8 cellular contexts compared by ENCODE assay signal in genomic region chr14:103056322-103057027, GRCh38. TPM values are rescaled to one million over a fixed set of nuclear protein-coding genes. Genes with fewer than 3 reads are reported as not detected.
DNase-seq lines count a peak whose midpoint lies in the region; ATAC-seq and TF ChIP-seq lines count a peak whose summit lies in the region.

No MANE protein-coding gene starts in this region.

- H3K9me3 Mint-ChIP-seq in activated T-helper 17 cell treated with anti-CD3 and anti-CD28 coated beads, Interleukin-2, amount 50 U/mL, for 72 hours = no peaks in the 10 kb centered on the region

- no peaks in the 10 kb centered on the region for H3K27me3 ChIP-seq in heart left ventricle
- no peaks in the 10 kb centered on the region for H3K27me3 ChIP-seq in prostate gland (replicated peaks; ENCODE audit: insufficient read depth)

- peak overlapping the region; percentile 67 for H3K4me3 Mint-ChIP-seq in activated T-helper 17 cell treated with anti-CD3 and anti-CD28 coated beads, Interleukin-2, amount 50 U/mL, for 72 hours

- peaks cover 0 to 4% (median 0%) of the 10 kb centered on the region in 9 donors for H3K36me3 ChIP-seq in heart left ventricle
- no peaks in the 10 kb centered on the region for H3K36me3 ChIP-seq in prostate gland

- WGBS in heart left ventricle, 4 donors = 1 to 2% (median 1%) methylated on average over 44 to 50 of the region's 50 CpGs
- WGBS in prostate gland = 3% methylated on average over 44 of the region's 50 CpGs

- H3K27ac Mint-ChIP-seq in activated T-helper 17 cell treated with anti-CD3 and anti-CD28 coated beads, Interleukin-2, amount 50 U/mL, for 72 hours = no peak overlapping the region

- intact Hi-C loops in heart left ventricle (cut with DNase I) = loop anchor here in 1 of 10 donors (10.0 kb wide), 1 partner anchor 52 kb away; no protein-coding TSS in a partner anchor
- intact Hi-C loops in prostate gland (cut with DNase I) = no loop called here

- TF ChIP-seq POLR2A in heart left ventricle (IDR thresholded peaks at IDR 0.05) (no peak), prostate gland (IDR thresholded peaks at IDR 0.05) (no peak), GM18505 (IDR thresholded peaks at IDR 0.05; ENCODE audit: borderline replicate concordance, extremely low read depth, insufficient read depth, insufficient read length) (no peak)

- H3K4me3 ChIP-seq in heart left ventricle = peak overlapping the region; percentile 88 to 100 (median 97)
- peak overlapping the region; percentile 85 to 95 for H3K4me3 ChIP-seq in prostate gland

- no peaks in the 10 kb centered on the region for H3K36me3 Mint-ChIP-seq in activated T-helper 17 cell treated with anti-CD3 and anti-CD28 coated beads, Interleukin-2, amount 50 U/mL, for 72 hours (ENCODE audit: low read depth)

- peak; percentile 83 for DNase-seq in DMS 273 (lab: John Stamatoyannopoulos, UW; ENCODE audit: unreplicated experiment)
- no peak for DNase-seq in DMS 273 treated with DMSO at 0.1 percent for 48 hours (lab: John Stamatoyannopoulos, UW)
- peak; percentile 57 for DNase-seq in HuH-7.5 (ENCODE audit: low spot score)
- peak; percentile 87 to 89 (median 88) for DNase-seq in heart left ventricle
- DNase-seq in prostate gland (ENCODE audit: low spot score) = no peak

- H3K4me1 ChIP-seq in heart left ventricle (peaks cover 6 to 53% (median 40%) of the 10 kb centered on the region in 12 donors), prostate gland (replicated peaks) (peaks cover 12% of the 10 kb centered on the region)

- H3K27ac ChIP-seq in heart left ventricle = peak overlapping the region; percentile 88 to 99 (median 96)
- peak overlapping the region; percentile 80 to 85 for H3K27ac ChIP-seq in prostate gland

- no peak for ATAC-seq in activated T-helper 17 cell treated with anti-CD3 and anti-CD28 coated beads, Interleukin-2, amount 50 U/mL, for 72 hours (replicated peaks)
- ATAC-seq in heart left ventricle (peak; percentile 22 to 80 (median 53)), GM18505 (IDR thresholded peaks at IDR 0.05; ENCODE audit: unreplicated experiment) (no peak), HG02571 (IDR thresholded peaks at IDR 0.05; ENCODE audit: unreplicated experiment) (no peak)

- TF ChIP-seq CTCF in heart left ventricle (IDR thresholded peaks at IDR 0.05) (no peak), prostate gland (IDR thresholded peaks at IDR 0.05) (no peak)

- H3K27me3 Mint-ChIP-seq in activated T-helper 17 cell treated with anti-CD3 and anti-CD28 coated beads, Interleukin-2, amount 50 U/mL, for 72 hours = no peaks in the 10 kb centered on the region

- no peaks in the 10 kb centered on the region for H3K9me3 ChIP-seq in heart left ventricle
- no peaks in the 10 kb centered on the region for H3K9me3 ChIP-seq in prostate gland

- H3K4me1 Mint-ChIP-seq in activated T-helper 17 cell treated with anti-CD3 and anti-CD28 coated beads, Interleukin-2, amount 50 U/mL, for 72 hours = no peaks in the 10 kb centered on the region

RNA-seq across cellular contexts. Expression of gene CDC42BPB, which starts 0.9 kb away (rescaled TPM):
- total RNA-seq in activated T-helper 17 cell treated with anti-CD3 and anti-CD28 coated beads, Interleukin-2, amount 50 U/mL, for 72 hours = 1 to 10 TPM; 7.2 to 7.3 TPM
- total RNA-seq in heart left ventricle (100 to 1,000 TPM in 1 of 9 donors, 10 to 100 TPM in 8; 58.9 to 124 (median 68.9) TPM), prostate gland (100 to 1,000 TPM in 1 of 2 donors, 10 to 100 TPM in 1; 78.9 to 172 TPM)
- 10 to 100 TPM; 31.1 to 72.4 TPM for polyA plus RNA-seq in heart left ventricle

RNA-seq across cellular contexts. Expression of gene LBHD2, which starts 27.5 kb away (rescaled TPM):
- not detected for total RNA-seq in activated T-helper 17 cell treated with anti-CD3 and anti-CD28 coated beads, Interleukin-2, amount 50 U/mL, for 72 hours
- total RNA-seq in heart left ventricle (not detected), prostate gland (1 to 10 TPM in 1 of 2 donors, not detected in 1; 3.3 TPM)
- under 1 TPM in 1 of 2 donors, not detected in 1; 0.19 TPM for polyA plus RNA-seq in heart left ventricle

RNA-seq across cellular contexts. Expression of gene EXOC3L4, which starts 38.0 kb away (rescaled TPM):
- not detected for total RNA-seq in activated T-helper 17 cell treated with anti-CD3 and anti-CD28 coated beads, Interleukin-2, amount 50 U/mL, for 72 hours
- 1 to 10 TPM in 1 of 9 donors, under 1 TPM in 3, not detected in 5; 0.21 to 3.2 (median 0.48) TPM for total RNA-seq in heart left ventricle
- under 1 TPM; 0.37 to 0.53 TPM for polyA plus RNA-seq in heart left ventricle
- total RNA-seq in prostate gland = 1 to 10 TPM in 1 of 2 donors, under 1 TPM in 1; 0.27 to 2.0 TPM

Comparison
In these comparisons a context has a peak if more than half of its experiments do, and no peak if none do; other contexts are left out.
1. DNase-seq: peak in DMS 273 (single experiment), HuH-7.5 (single experiment) and heart left ventricle (5 of 5); none in DMS 273 treated with DMSO at 0.1 percent for 48 hours (single experiment) and prostate gland (single experiment).
2. ATAC-seq: peak in heart left ventricle (4 of 4); none in activated T-helper 17 cell treated with anti-CD3 and anti-CD28 coated beads, Interleukin-2, amount 50 U/mL, for 72 hours (single experiment), GM18505 (single experiment) and HG02571 (single experiment).
3. RNA of gene CDC42BPB, which starts 0.9 kb away (total RNA-seq): 78.9 to 172 TPM in prostate gland and 58.9 to 124 TPM in heart left ventricle; 7.2 to 7.3 TPM in activated T-helper 17 cell treated with anti-CD3 and anti-CD28 coated beads, Interleukin-2, amount 50 U/mL, for 72 hours; every median in the first group is over 4 times any median in the second.